ENCODE assay signal across 1 cellular context in genomic region chr1:156692958-156693857, GRCh38.
TF ChIP-seq lines count a peak whose summit lies in the region.

No MANE protein-coding gene starts in this region.

TF ChIP-seq in IMR-90, 13 proteins besides CTCF, POLR2A, EP300 and RAD21 (continued from another document):
- no peak for TF ChIP-seq ELK1 (IDR thresholded peaks at IDR 0.05; ENCODE audit: borderline replicate concordance, low read depth, low read length)
- TF ChIP-seq RFX5 (IDR thresholded peaks at IDR 0.05; ENCODE audit: low read depth, low read length) = no peak
- no peak for TF ChIP-seq SMC3 (IDR thresholded peaks at IDR 0.05; ENCODE audit: low read depth, low read length)
- TF ChIP-seq CHD1 (IDR thresholded peaks at IDR 0.05; ENCODE audit: low read depth, low read length) = no peak
- no peak for TF ChIP-seq MXI1 (IDR thresholded peaks at IDR 0.05; ENCODE audit: borderline replicate concordance, low read depth, low read length)
- no peak for TF ChIP-seq USF2 (IDR thresholded peaks at IDR 0.05; ENCODE audit: low read depth, low read length)
- no peak for TF ChIP-seq RCOR1 (IDR thresholded peaks at IDR 0.05; ENCODE audit: insufficient replicate concordance, low read length)
- no peak for TF ChIP-seq NFE2L2 (IDR thresholded peaks at IDR 0.05; ENCODE audit: low read depth, low read length)
